8 cellular contexts compared by ENCODE assay signal in the genomic region with DNA sequence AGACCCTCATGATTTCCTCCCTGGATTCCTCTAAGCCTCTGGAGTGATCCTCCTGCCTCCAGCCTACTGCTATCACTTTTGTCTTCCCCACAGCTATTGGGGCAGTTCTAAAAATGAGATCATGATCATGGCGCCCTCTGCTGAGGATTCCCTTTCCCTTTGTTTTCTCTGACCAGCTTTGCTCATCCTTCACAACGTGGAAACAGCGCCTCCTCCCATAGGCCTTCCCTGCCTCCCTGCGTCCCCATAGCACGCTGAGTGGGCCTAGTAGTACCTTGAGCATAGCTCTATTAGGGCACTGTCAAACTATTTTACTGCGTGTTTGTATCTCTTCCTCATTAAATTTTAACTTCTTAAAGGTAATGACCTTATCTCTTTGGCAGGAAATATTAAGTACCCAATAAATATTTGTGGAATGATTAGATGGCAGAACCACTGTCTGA.
A peak's percentile ranks its signal among the peaks of the same experiment; 100 is the strongest.
DNase-seq lines count a peak whose midpoint lies in the region; ATAC-seq and TF ChIP-seq lines count a peak whose summit lies in the region.

No MANE protein-coding gene starts in this region.

- no peak overlapping the region for H3K9ac ChIP-seq in adipocyte (ENCODE audit: low read length)

- DNase-seq in AG08395 (ENCODE audit: low spot score) (peak; percentile 70), NCI-H524 treated with DMSO at 0.1 percent for 48 hours (lab: John Stamatoyannopoulos, UW) (peak; percentile 57), adipocyte (ENCODE audit: low read depth) (peak; percentile 81), iPS DF 4.7 (ENCODE audit: extremely low read depth, low spot score) (peak; percentile 95)
- peak; percentile 38 for DNase-seq in stimulated activated CD4-positive, alpha-beta T cell treated with anti-CD3 and anti-CD28 coated beads, Interleukin-15, amount 100 ng/mL, for 24 hours
- DNase-seq in activated CD4-positive, CD25-positive, alpha-beta regulatory T cell treated with anti-CD3 and anti-CD28 coated beads, Interleukin-2, amount 50 U/mL, for 72 hours = no peak

- no peaks in the 10 kb centered on the region for H3K9me3 ChIP-seq in adipocyte (ENCODE audit: control insufficient read depth, low read length)

- peaks cover 8% of the 10 kb centered on the region for H3K4me1 ChIP-seq in adipocyte (ENCODE audit: control insufficient read depth, insufficient read depth, low read length)

- ATAC-seq in GM18505 (IDR thresholded peaks at IDR 0.05; ENCODE audit: unreplicated experiment) (peak; percentile 44), HG03558 (IDR thresholded peaks at IDR 0.05; ENCODE audit: extremely low read depth, unreplicated experiment) (peak; percentile 49)

- H3K36me3 ChIP-seq in adipocyte (ENCODE audit: control insufficient read depth, insufficient read depth, low read length, severe bottlenecking) = no peaks in the 10 kb centered on the region

- TF ChIP-seq POLR2A in GM18505 (IDR thresholded peaks at IDR 0.05; ENCODE audit: borderline replicate concordance, extremely low read depth, insufficient read depth, insufficient read length) = no peak

- H3K27me3 ChIP-seq in adipocyte (replicated peaks; ENCODE audit: control insufficient read depth, insufficient read depth, low read length) = no peaks in the 10 kb centered on the region

- no peak overlapping the region for H3K4me3 ChIP-seq in adipocyte (ENCODE audit: low read length)
